31 cellular contexts compared by ENCODE assay signal in the genomic region with DNA sequence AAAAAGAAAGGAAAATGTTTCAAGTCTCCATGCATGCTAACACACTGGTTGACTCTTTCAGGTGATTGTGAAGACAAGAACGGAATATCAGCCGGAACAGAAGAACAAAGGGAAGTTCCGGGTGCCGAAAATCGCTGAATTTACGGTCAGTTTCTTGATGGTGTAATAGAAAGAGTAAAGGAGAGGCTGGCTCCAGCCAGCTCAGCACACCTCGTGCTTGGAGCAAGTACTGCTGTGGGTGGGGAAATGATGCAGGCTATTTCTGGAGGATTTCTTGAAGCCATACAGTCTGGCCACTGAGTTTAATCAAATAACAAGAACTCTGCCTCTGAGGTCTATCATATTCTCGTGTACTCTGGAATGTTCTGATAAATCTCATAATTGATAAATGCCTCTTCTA. TPM values are rescaled to one million over a fixed set of nuclear protein-coding genes. Genes with fewer than 3 reads are reported as not detected.
"Had no signal": no experiment of that assay in that cellular context is flagged by ENCODE, and none has a peak within 500 bp of the region (broad histone marks: within the 10 kb centered on the region; RNA-seq: fewer than 3 reads in every experiment).

No MANE protein-coding gene starts in this region.

- H3K4me1 ChIP-seq: adrenal gland, colonic mucosa, SJSA1 had no signal

- DNase-seq: activated CD4-positive, alpha-beta T cell treated with anti-CD3 and anti-CD28 coated beads, Interleukin-2, amount 10 ng/mL, durations not matched to agents 24 days and 14 days; activated CD4-positive, alpha-beta T cell treated with anti-CD3 and anti-CD28 coated beads, Interleukin-2, amount 50 U/mL, for 4 hours; activated CD8-positive, alpha-beta T cell treated with anti-CD3 and anti-CD28 coated beads for 36 hours; activated gamma-delta T cell treated with Interleukin-2 at 50 U/mL for 16 hours; activated naive CD4-positive, alpha-beta T cell treated with anti-CD3 and anti-CD28 coated beads for 36 hours; activated T-cell treated with anti-CD3 and anti-CD28 coated beads, Interleukin-2, amount 50 U/mL, for 1 hour; adrenal gland; central memory CD4-positive, alpha-beta T cell; colonic mucosa; MV-4-11; NCI-H1092; NCI-H1436 treated with DMSO at 0.1 percent for 48 hours; NCI-H1694 treated with DMSO at 0.1 percent for 48 hours; NCI-H2029; NCI-H345; NCI-H524 treated with DMSO at 0.1 percent for 48 hours; NCI-H748 treated with DMSO at 0.1 percent for 48 hours; SHP77 treated with DMSO at 0.1 percent for 48 hours; SK-N-SH had no signal

- H3K9me2 ChIP-seq: SK-N-SH had no signal

- H3K27me3 ChIP-seq: adrenal gland, colonic mucosa, SJSA1 had no signal

- H3K36me3 ChIP-seq: adrenal gland, colonic mucosa, SJSA1 had no signal

- ATAC-seq: activated CD8-positive, alpha-beta T cell treated with anti-CD3 and anti-CD28 coated beads for 36 hours; activated naive CD4-positive, alpha-beta T cell treated with anti-CD3 and anti-CD28 coated beads, Interleukin-2, amount 50 U/mL, for 72 hours; Panc1 had no signal

- H3K27ac Mint-ChIP-seq: activated CD4-positive, alpha-beta T cell treated with anti-CD3 and anti-CD28 coated beads, Interleukin-2, amount 10 ng/mL, durations not matched to agents 24 days and 14 days; activated CD8-positive, alpha-beta T cell treated with anti-CD3 and anti-CD28 coated beads for 36 hours; activated naive CD4-positive, alpha-beta T cell treated with anti-CD3 and anti-CD28 coated beads for 36 hours; activated naive CD4-positive, alpha-beta T cell treated with anti-CD3 and anti-CD28 coated beads, Interleukin-2, amount 50 U/mL, for 72 hours; activated T-helper 1 cell treated with anti-CD3 and anti-CD28 coated beads, Interleukin-12 subunit alpha, Interleukin-12 subunit beta, Interleukin-2, Interleukin-4 antibody, amounts not matched to agents 30 ng/mL and 10 ng/mL and 1 ng/mL, durations not matched to agents 14 hours and 24 hours and 36 hours; brain; T-helper 1 cell treated with Interleukin-12 subunit alpha and Interleukin-12 subunit beta and Interleukin-4 antibody, amounts not matched to agents 30 μg/mL and 1 μg/mL, for 36 hours; T-helper 2 cell treated with Interferon-gamma antibody and Interleukin-4, amounts not matched to agents 5 μg/mL and 100 μg/mL, for 36 hours had no signal

- H3K27ac ChIP-seq: adrenal gland, colonic mucosa, KMS-11, SJSA1 had no signal

- H3K9me3 Mint-ChIP-seq: activated CD4-positive, alpha-beta T cell treated with anti-CD3 and anti-CD28 coated beads, Interleukin-2, amount 10 ng/mL, durations not matched to agents 24 days and 14 days; activated CD8-positive, alpha-beta T cell treated with anti-CD3 and anti-CD28 coated beads for 36 hours; activated T-helper 1 cell treated with anti-CD3 and anti-CD28 coated beads, Interleukin-12 subunit alpha, Interleukin-12 subunit beta, Interleukin-2, Interleukin-4 antibody, amounts not matched to agents 30 ng/mL and 10 ng/mL and 1 ng/mL, durations not matched to agents 14 hours and 24 hours and 36 hours; T-helper 1 cell treated with Interleukin-12 subunit alpha and Interleukin-12 subunit beta and Interleukin-4 antibody, amounts not matched to agents 30 μg/mL and 1 μg/mL, for 36 hours; T-helper 2 cell treated with Interferon-gamma antibody and Interleukin-4, amounts not matched to agents 5 μg/mL and 100 μg/mL, for 36 hours had no signal

- H3K9ac ChIP-seq: KMS-11, SK-N-SH had no signal

- H3K27me3 Mint-ChIP-seq: brain had no signal

- H3K4me3 Mint-ChIP-seq: activated CD4-positive, alpha-beta T cell treated with anti-CD3 and anti-CD28 coated beads, Interleukin-2, amount 10 ng/mL, durations not matched to agents 24 days and 14 days; activated CD8-positive, alpha-beta T cell treated with anti-CD3 and anti-CD28 coated beads for 36 hours; activated naive CD4-positive, alpha-beta T cell treated with anti-CD3 and anti-CD28 coated beads for 36 hours; activated T-helper 1 cell treated with anti-CD3 and anti-CD28 coated beads, Interleukin-12 subunit alpha, Interleukin-12 subunit beta, Interleukin-2, Interleukin-4 antibody, amounts not matched to agents 30 ng/mL and 10 ng/mL and 1 ng/mL, durations not matched to agents 14 hours and 24 hours and 36 hours; brain; T-helper 1 cell treated with Interleukin-12 subunit alpha and Interleukin-12 subunit beta and Interleukin-4 antibody, amounts not matched to agents 30 μg/mL and 1 μg/mL, for 36 hours; T-helper 2 cell treated with Interferon-gamma antibody and Interleukin-4, amounts not matched to agents 5 μg/mL and 100 μg/mL, for 36 hours had no signal

- H3K36me3 Mint-ChIP-seq: activated naive CD4-positive, alpha-beta T cell treated with anti-CD3 and anti-CD28 coated beads, Interleukin-2, amount 50 U/mL, for 72 hours had no signal

- H3K4me3 ChIP-seq: adrenal gland, colonic mucosa, SJSA1 had no signal

- H3K9me3 ChIP-seq: adrenal gland, colonic mucosa, SK-N-SH had no signal

- H3K4me1 Mint-ChIP-seq: activated CD4-positive, alpha-beta T cell treated with anti-CD3 and anti-CD28 coated beads, Interleukin-2, amount 10 ng/mL, durations not matched to agents 24 days and 14 days had no signal

- H3K4me2 ChIP-seq: KMS-11, SK-N-SH had no signal

RNA-seq across cellular contexts. Expression of gene NSG2, which starts 18.7 kb away (rescaled TPM):
- total RNA-seq: activated CD4-positive, alpha-beta T cell treated with anti-CD3 and anti-CD28 coated beads, Interleukin-2, amount 10 ng/mL, durations not matched to agents 24 days and 14 days; activated CD8-positive, alpha-beta memory T cell treated with anti-CD3 and anti-CD28 coated beads for 36 hours; activated CD8-positive, alpha-beta T cell treated with anti-CD3 and anti-CD28 coated beads for 36 hours; activated naive CD4-positive, alpha-beta T cell treated with anti-CD3 and anti-CD28 coated beads for 36 hours; activated naive CD4-positive, alpha-beta T cell treated with anti-CD3 and anti-CD28 coated beads, Interleukin-2, amount 50 U/mL, for 72 hours; activated T-helper 1 cell treated with anti-CD3 and anti-CD28 coated beads, Interleukin-12 subunit alpha, Interleukin-12 subunit beta, Interleukin-2, Interleukin-4 antibody, amounts not matched to agents 30 ng/mL and 10 ng/mL and 1 ng/mL, durations not matched to agents 14 hours and 24 hours and 36 hours; bronchial epithelial cell; LHCN-M2; RPMI7951; SJSA1 had no signal
